In the genomic region with DNA sequence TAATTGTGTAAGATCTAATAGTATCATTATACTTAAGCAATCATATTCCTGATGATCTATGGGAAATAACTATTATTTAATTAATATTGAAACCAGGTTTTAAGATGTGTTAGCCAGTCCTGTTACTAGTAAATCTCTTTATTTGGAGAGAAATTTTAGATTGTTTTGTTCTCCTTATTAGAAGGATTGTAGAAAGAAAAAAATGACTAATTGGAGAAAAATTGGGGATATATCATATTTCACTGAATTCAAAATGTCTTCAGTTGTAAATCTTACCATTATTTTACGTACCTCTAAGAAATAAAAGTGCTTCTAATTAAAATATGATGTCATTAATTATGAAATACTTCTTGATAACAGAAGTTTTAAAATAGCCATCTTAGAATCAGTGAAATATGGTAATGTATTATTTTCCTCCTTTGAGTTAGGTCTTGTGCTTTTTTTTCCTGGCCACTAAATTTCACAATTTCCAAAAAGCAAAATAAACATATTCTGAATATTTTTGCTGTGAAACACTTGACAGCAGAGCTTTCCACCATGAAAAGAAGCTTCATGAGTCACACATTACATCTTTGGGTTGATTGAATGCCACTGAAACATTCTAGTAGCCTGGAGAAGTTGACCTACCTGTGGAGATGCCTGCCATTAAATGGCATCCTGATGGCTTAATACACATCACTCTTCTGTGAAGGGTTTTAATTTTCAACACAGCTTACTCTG, we compare ENCODE assay signal across 13 cellular contexts. TPM values are rescaled to one million over a fixed set of nuclear protein-coding genes. Genes with fewer than 3 reads are reported as not detected.
DNase-seq lines count a peak whose midpoint lies in the region; ATAC-seq and FAIRE-seq lines count a peak whose summit lies in the region.
"Had no signal": no experiment of that assay in that cellular context is flagged by ENCODE, and none has a peak within 500 bp of the region (broad histone marks: within the 10 kb centered on the region; RNA-seq: fewer than 3 reads in every experiment).

No MANE protein-coding gene starts in this region.

- H3K27ac ChIP-seq in epithelial cell of prostate: peak overlapping the region; percentile 19
- H3K27ac ChIP-seq in small intestine (ENCODE audit: low read depth in 1 of 2, low read length in 1 of 2): no peak overlapping the region
- H3K27ac ChIP-seq: hepatocyte had no signal

- peaks cover 0 to 1% of the 10 kb centered on the region in 2 donors for H3K4me1 ChIP-seq in small intestine (ENCODE audit: control insufficient read depth in 2 of 2, insufficient read depth in 1 of 2, low read depth in 1 of 2, low read length in 1 of 2)

- peak overlapping the region; percentile 81 for H3K27ac Mint-ChIP-seq in activated naive CD4-positive, alpha-beta T cell treated with anti-CD3 and anti-CD28 coated beads, Interleukin-2, amount 50 U/mL, for 24 hours
- H3K27ac Mint-ChIP-seq: mesothelial cell of epicardium had no signal

- peaks cover 60% of the 10 kb centered on the region for H3K4me1 Mint-ChIP-seq in activated naive CD4-positive, alpha-beta T cell treated with anti-CD3 and anti-CD28 coated beads, Interleukin-2, amount 50 U/mL, for 24 hours
- H3K4me1 Mint-ChIP-seq: mesothelial cell of epicardium had no signal

- WGBS in small intestine, 3 donors: 90 to 100% (median 98%) methylated on average over 1 of the region's 1 CpG

- ATAC-seq in HG02852 (IDR thresholded peaks at IDR 0.05; ENCODE audit: unreplicated experiment): no peak

- no peak overlapping the region for H3K4me3 ChIP-seq in small intestine (ENCODE audit: low read depth in 1 of 2, low read length in 2 of 2)
- H3K4me3 ChIP-seq: hepatocyte had no signal

- H3K27me3 Mint-ChIP-seq in activated naive CD4-positive, alpha-beta T cell treated with anti-CD3 and anti-CD28 coated beads, Interleukin-2, amount 50 U/mL, for 24 hours: no peaks in the 10 kb centered on the region

- peaks cover 20% of the 10 kb centered on the region for H3K36me3 Mint-ChIP-seq in activated naive CD4-positive, alpha-beta T cell treated with anti-CD3 and anti-CD28 coated beads, Interleukin-2, amount 50 U/mL, for 24 hours
- H3K36me3 Mint-ChIP-seq: mesothelial cell of epicardium had no signal

- H3K36me3 ChIP-seq in small intestine (ENCODE audit: control insufficient read depth in 2 of 2, insufficient read depth in 2 of 2, low read length in 2 of 2): peaks cover 4 to 10% of the 10 kb centered on the region in 2 donors

- DNase-seq in activated naive CD4-positive, alpha-beta T cell treated with anti-CD3 and anti-CD28 coated beads, Interleukin-2, amount 50 U/mL, for 16 hours: no peak
- DNase-seq in RCC 7860 (ENCODE audit: low spot score): peak; percentile 46
- DNase-seq in epithelial cell of prostate (ENCODE audit: low read depth, low spot score): no peak
- no peak for DNase-seq in small intestine
- DNase-seq in activated CD4-positive, CD25-positive, alpha-beta regulatory T cell treated with anti-CD3 and anti-CD28 coated beads, Interleukin-2, amount 50 U/mL, for 72 hours: no peak
- no peak for DNase-seq in NCI-H446 (lab: John Stamatoyannopoulos, UW)
- DNase-seq: dermis blood vessel endothelial cell, NCI-H2029 treated with DMSO at 0.1 percent for 48 hours, OCI-M1 had no signal

- peak; percentile 28 for FAIRE-seq in RCC 7860 (lab: Jason Lieb, UNC)
- peak; percentile 84 for FAIRE-seq in small intestine (lab: Jason Lieb, UNC)

- H3K9me3 Mint-ChIP-seq in activated naive CD4-positive, alpha-beta T cell treated with anti-CD3 and anti-CD28 coated beads, Interleukin-2, amount 50 U/mL, for 24 hours: no peaks in the 10 kb centered on the region
- H3K9me3 Mint-ChIP-seq: mesothelial cell of epicardium had no signal

- peak overlapping the region; percentile 33 for H3K4me3 Mint-ChIP-seq in activated naive CD4-positive, alpha-beta T cell treated with anti-CD3 and anti-CD28 coated beads, Interleukin-2, amount 50 U/mL, for 24 hours
- H3K4me3 Mint-ChIP-seq: mesothelial cell of epicardium had no signal

- no peaks in the 10 kb centered on the region for H3K9me3 ChIP-seq in small intestine (ENCODE audit: control insufficient read depth, low read depth)

- H3K27me3 ChIP-seq in small intestine (ENCODE audit: control insufficient read depth in 2 of 2, insufficient read depth in 2 of 2, low read length in 2 of 2): no peaks in the 10 kb centered on the region
- H3K27me3 ChIP-seq: hepatocyte had no signal

RNA-seq across cellular contexts. Expression of a gene that starts 6.4 kb away (rescaled TPM):
- polyA plus RNA-seq in small intestine: 10 to 100 TPM; 25.6 to 49.0 (median 32.4) TPM

RNA-seq across cellular contexts. Expression of a gene that starts 23.3 kb away (rescaled TPM):
- 10 to 100 TPM; 22.1 to 38.5 (median 28.9) TPM for polyA plus RNA-seq in small intestine
